In the genomic region with DNA sequence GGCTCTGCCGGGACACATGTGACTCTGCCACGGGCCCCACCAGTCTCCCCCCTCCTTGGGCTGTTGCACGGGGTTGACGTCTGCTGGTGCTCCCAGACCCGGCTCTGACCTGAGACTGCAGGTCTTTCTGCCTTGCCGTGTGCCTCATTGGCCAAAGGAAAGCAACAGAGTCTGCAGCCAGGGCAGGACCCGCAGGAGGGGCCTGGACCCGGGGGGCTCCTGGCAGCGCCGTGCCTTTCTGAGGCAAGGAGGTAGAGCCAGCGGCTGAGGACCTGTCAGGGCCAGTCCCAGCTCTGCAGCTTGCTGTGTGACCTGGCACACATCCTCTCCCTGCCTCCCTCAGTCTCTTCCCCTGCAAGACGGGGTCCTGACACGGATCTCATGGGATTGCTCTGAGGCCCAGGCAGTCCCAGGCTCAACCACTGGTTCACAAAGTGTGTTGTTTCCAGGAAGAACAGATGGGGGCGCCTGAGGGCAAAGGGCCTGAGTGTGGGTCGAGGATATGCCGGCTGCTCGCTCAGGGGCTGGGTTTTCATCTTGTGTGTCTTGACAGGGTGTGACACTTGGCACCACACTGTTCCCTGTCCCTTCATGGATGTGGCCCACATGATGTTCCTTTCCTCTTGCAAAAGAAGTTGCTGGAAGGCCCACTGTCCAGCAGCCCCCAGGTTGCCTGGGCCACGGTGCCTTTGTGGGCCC, we compare ENCODE assay signal across 9 cellular contexts. TPM values are rescaled to one million over a fixed set of nuclear protein-coding genes. Genes with fewer than 3 reads are reported as not detected.
DNase-seq lines count a peak whose midpoint lies in the region; ATAC-seq and TF ChIP-seq lines count a peak whose summit lies in the region.
"Had no signal": no experiment of that assay in that cellular context is flagged by ENCODE, and none has a peak within 500 bp of the region (broad histone marks: within the 10 kb centered on the region; RNA-seq: fewer than 3 reads in every experiment).

No MANE protein-coding gene starts in this region.

- no peaks in the 10 kb centered on the region for H3K4me1 ChIP-seq in BE2C
- H3K4me1 ChIP-seq in heart right ventricle: peaks cover 3 to 46% (median 20%) of the 10 kb centered on the region in 9 donors

- peaks cover 3% of the 10 kb centered on the region for H3K4me1 Mint-ChIP-seq in activated CD4-positive, alpha-beta T cell treated with anti-CD3 and anti-CD28 coated beads, Interleukin-2, amount 10 ng/mL, durations not matched to agents 7 days and 5 days
- peaks cover 6% of the 10 kb centered on the region for H3K4me1 Mint-ChIP-seq in stimulated activated naive CD8-positive, alpha-beta T cell treated with anti-CD3 and anti-CD28 coated beads, Interleukin-15, amount 100 ng/mL, for 72 hours
- no peaks in the 10 kb centered on the region for H3K4me1 Mint-ChIP-seq in osteocyte (ENCODE audit: unreplicated experiment)

- H3K27me3 ChIP-seq in BE2C (no peaks in the 10 kb centered on the region), H7 (ENCODE audit: control insufficient read depth, insufficient read depth, low read length) (no peaks in the 10 kb centered on the region), heart right ventricle (no peaks in the 10 kb centered on the region)

- intact Hi-C loops in heart right ventricle (cut with DNase I): loop anchor here in 1 of 10 donors (5.0 kb wide), 1 partner anchor 33 kb away; the partner anchor contains the start of gene DUSP28

- no peaks in the 10 kb centered on the region for H3K9me3 Mint-ChIP-seq in activated CD4-positive, alpha-beta T cell treated with anti-CD3 and anti-CD28 coated beads, Interleukin-2, amount 10 ng/mL, durations not matched to agents 7 days and 5 days
- no peaks in the 10 kb centered on the region for H3K9me3 Mint-ChIP-seq in stimulated activated naive CD8-positive, alpha-beta T cell treated with anti-CD3 and anti-CD28 coated beads, Interleukin-15, amount 100 ng/mL, for 72 hours
- H3K9me3 Mint-ChIP-seq in osteocyte (ENCODE audit: unreplicated experiment): no peaks in the 10 kb centered on the region

- POLR2A ChIA-PET in activated CD4-positive, alpha-beta T cell treated with anti-CD3 and anti-CD28 coated beads, Interleukin-2, amount 10 ng/mL, durations not matched to agents 7 days and 5 days (lab: Charles Lee): no interaction called here

- ATAC-seq in heart right ventricle (peak in 6 of 8 donors; percentile 9 to 49 (median 26)), HG03045 (IDR thresholded peaks at IDR 0.05; ENCODE audit: unreplicated experiment) (no peak)
- peak; percentile 69 for ATAC-seq in stimulated activated naive CD8-positive, alpha-beta T cell treated with anti-CD3 and anti-CD28 coated beads, Interleukin-15, amount 100 ng/mL, for 72 hours

- H3K27ac Mint-ChIP-seq in activated CD4-positive, alpha-beta T cell treated with anti-CD3 and anti-CD28 coated beads, Interleukin-2, amount 10 ng/mL, durations not matched to agents 7 days and 5 days: peak overlapping the region; percentile 19
- H3K27ac Mint-ChIP-seq in stimulated activated naive CD8-positive, alpha-beta T cell treated with anti-CD3 and anti-CD28 coated beads, Interleukin-15, amount 100 ng/mL, for 72 hours: peak overlapping the region; percentile 45 to 74
- no peak overlapping the region for H3K27ac Mint-ChIP-seq in osteocyte (ENCODE audit: unreplicated experiment)

- no peak overlapping the region for H3K4me3 Mint-ChIP-seq in activated CD4-positive, alpha-beta T cell treated with anti-CD3 and anti-CD28 coated beads, Interleukin-2, amount 10 ng/mL, durations not matched to agents 7 days and 5 days
- H3K4me3 Mint-ChIP-seq in stimulated activated naive CD8-positive, alpha-beta T cell treated with anti-CD3 and anti-CD28 coated beads, Interleukin-15, amount 100 ng/mL, for 72 hours: no peak overlapping the region
- H3K4me3 Mint-ChIP-seq in osteocyte (ENCODE audit: unreplicated experiment): no peak overlapping the region

- DNase-seq in BE2C (peak; percentile 73), H7 (peak; percentile 94), heart right ventricle (no peak), osteocyte (ENCODE audit: extremely low spot score, unreplicated experiment) (no peak), NCI-H1105 treated with DMSO at 0.1 percent for 48 hours (lab: John Stamatoyannopoulos, UW) (no peak)
- peak; percentile 56 for DNase-seq in activated CD4-positive, alpha-beta T cell treated with anti-CD3 and anti-CD28 coated beads, Interleukin-2, amount 10 ng/mL, durations not matched to agents 7 days and 5 days
- peak; percentile 40 to 54 for DNase-seq in stimulated activated naive CD8-positive, alpha-beta T cell treated with anti-CD3 and anti-CD28 coated beads, Interleukin-15, amount 100 ng/mL, for 72 hours

- no peak overlapping the region for H3K4me3 ChIP-seq in BE2C (ENCODE audit: low read depth, low read length)
- H3K4me3 ChIP-seq in H7 (ENCODE audit: insufficient read depth, low read depth, low read length): no peak overlapping the region
- no peak overlapping the region for H3K4me3 ChIP-seq in heart right ventricle
- H3K4me3 ChIP-seq: skin epidermis had no signal

- H3K27ac ChIP-seq in heart right ventricle: peak overlapping the region in 9 of 10 donors; percentile 14 to 79 (median 67)
- H3K27ac ChIP-seq: skin epidermis had no signal

- no peaks in the 10 kb centered on the region for H3K27me3 Mint-ChIP-seq in activated CD4-positive, alpha-beta T cell treated with anti-CD3 and anti-CD28 coated beads, Interleukin-2, amount 10 ng/mL, durations not matched to agents 7 days and 5 days
- no peaks in the 10 kb centered on the region for H3K27me3 Mint-ChIP-seq in stimulated activated naive CD8-positive, alpha-beta T cell treated with anti-CD3 and anti-CD28 coated beads, Interleukin-15, amount 100 ng/mL, for 72 hours
- no peaks in the 10 kb centered on the region for H3K27me3 Mint-ChIP-seq in osteocyte (ENCODE audit: unreplicated experiment)

- TF ChIP-seq CTCF in BE2C (IDR thresholded peaks at IDR 0.05; ENCODE audit: low read depth, low read length) (peak; percentile 58), heart right ventricle (IDR thresholded peaks at IDR 0.05) (peak in 5 of 9 donors; percentile 29 to 44 (median 42)), osteocyte (IDR thresholded peaks at IDR 0.05) (no peak)

- H3K36me3 Mint-ChIP-seq in activated CD4-positive, alpha-beta T cell treated with anti-CD3 and anti-CD28 coated beads, Interleukin-2, amount 10 ng/mL, durations not matched to agents 7 days and 5 days (ENCODE audit: low read depth): peaks cover 6% of the 10 kb centered on the region
- no peaks in the 10 kb centered on the region for H3K36me3 Mint-ChIP-seq in osteocyte (ENCODE audit: unreplicated experiment)

- 38 to 53% methylated on average over 18 of the region's 18 CpGs for WGBS in heart right ventricle, 2 donors

- CTCF ChIA-PET in activated CD4-positive, alpha-beta T cell treated with anti-CD3 and anti-CD28 coated beads, Interleukin-2, amount 10 ng/mL, durations not matched to agents 7 days and 5 days (lab: Charles Lee): interaction anchor here (1.3 to 1.7 kb wide), 2 partner anchors 8 to 31 kb away, joined by 4 to 7 read pairs; partner anchors contain the start of gene CAPN10

- no peaks in the 10 kb centered on the region for H3K9me3 ChIP-seq in BE2C
- H3K9me3 ChIP-seq in heart right ventricle: no peaks in the 10 kb centered on the region

- H3K36me3 ChIP-seq in BE2C: peaks cover 19% of the 10 kb centered on the region
- peaks cover 5% of the 10 kb centered on the region for H3K36me3 ChIP-seq in H7 (replicated peaks; ENCODE audit: control insufficient read depth, insufficient read depth, low read length)
- peaks cover 0 to 93% (median 8%) of the 10 kb centered on the region in 9 donors for H3K36me3 ChIP-seq in heart right ventricle

RNA-seq across cellular contexts. Expression of gene CAPN10, which starts 9.0 kb away (rescaled TPM):
- 80.2 TPM for polyA plus RNA-seq in BE2C (2012; ENCODE audit: insufficient read depth, insufficient read length, low read depth)
- 66.5 and 69.0 TPM in 2 replicates for total RNA-seq in H7 (2014; rRNA removed; shearing (Covaris generic))
- 10 to 100 TPM; 40.5 to 58.6 TPM for total RNA-seq in activated CD4-positive, alpha-beta T cell treated with anti-CD3 and anti-CD28 coated beads, Interleukin-2, amount 10 ng/mL, durations not matched to agents 7 days and 5 days
- total RNA-seq in heart right ventricle (10 to 100 TPM; 16.8 to 73.8 (median 21.0) TPM), osteocyte (37.7 and 40.3 TPM in 2 replicates)
- polyA plus RNA-seq in heart right ventricle: 10 to 100 TPM; 19.1 to 89.5 TPM

RNA-seq across cellular contexts. Expression of gene RNPEPL1, which starts 27.2 kb away (rescaled TPM):
- 44.6 TPM for polyA plus RNA-seq in BE2C (2012; ENCODE audit: insufficient read depth, insufficient read length, low read depth)
- 10.3 and 15.2 TPM in 2 replicates for total RNA-seq in H7 (2014; rRNA removed; shearing (Covaris generic))
- total RNA-seq in activated CD4-positive, alpha-beta T cell treated with anti-CD3 and anti-CD28 coated beads, Interleukin-2, amount 10 ng/mL, durations not matched to agents 7 days and 5 days: 100 to 1,000 TPM; 118 to 122 TPM
- total RNA-seq in heart right ventricle (100 to 1,000 TPM in 2 of 10 donors, 10 to 100 TPM in 8; 62.8 to 116 (median 73.3) TPM), osteocyte (56.5 and 64.0 TPM in 2 replicates)
- polyA plus RNA-seq in heart right ventricle: 100 to 1,000 TPM in 1 of 2 donors, 10 to 100 TPM in 1; 76.7 to 247 TPM

RNA-seq across cellular contexts. Expression of gene GPR35, which starts 29.8 kb away (rescaled TPM):
- polyA plus RNA-seq in BE2C (2012; ENCODE audit: insufficient read depth, insufficient read length, low read depth): 0.43 TPM
- total RNA-seq in H7 (2014; rRNA removed; shearing (Covaris generic)): 0.07 TPM in 1 of 2 replicates, not detected in the other
- 1 to 10 TPM; 4.1 to 5.1 TPM for total RNA-seq in activated CD4-positive, alpha-beta T cell treated with anti-CD3 and anti-CD28 coated beads, Interleukin-2, amount 10 ng/mL, durations not matched to agents 7 days and 5 days
- total RNA-seq in heart right ventricle: 1 to 10 TPM in 4 of 10 donors, under 1 TPM in 6; 0.40 to 2.1 (median 0.86) TPM
- polyA plus RNA-seq in heart right ventricle: 1 to 10 TPM; 1.4 to 5.2 TPM
- total RNA-seq in osteocyte: 2.5 and 3.6 TPM in 2 replicates

RNA-seq across cellular contexts. Expression of gene DUSP28, which starts 35.4 kb away (rescaled TPM):
- polyA plus RNA-seq in BE2C (2012; ENCODE audit: insufficient read depth, insufficient read length, low read depth): 14.7 TPM
- total RNA-seq in H7 (2014; rRNA removed; shearing (Covaris generic)): 2.4 and 2.5 TPM in 2 replicates
- 10 to 100 TPM in 1 of 2 experiments, 1 to 10 TPM in 1; 9.6 to 11.6 TPM for total RNA-seq in activated CD4-positive, alpha-beta T cell treated with anti-CD3 and anti-CD28 coated beads, Interleukin-2, amount 10 ng/mL, durations not matched to agents 7 days and 5 days
- total RNA-seq in heart right ventricle (10 to 100 TPM; 10.6 to 22.1 (median 15.4) TPM), osteocyte (3.8 and 5.9 TPM in 2 replicates)
- polyA plus RNA-seq in heart right ventricle: 1 to 10 TPM; 4.7 to 7.3 TPM

RNA-seq across cellular contexts. Expression of gene ANKMY1, which starts 37.7 kb away (rescaled TPM):
- 4.5 TPM for polyA plus RNA-seq in BE2C (2012; ENCODE audit: insufficient read depth, insufficient read length, low read depth)
- total RNA-seq in H7 (2014; rRNA removed; shearing (Covaris generic)): 3.6 and 8.9 TPM in 2 replicates
- total RNA-seq in activated CD4-positive, alpha-beta T cell treated with anti-CD3 and anti-CD28 coated beads, Interleukin-2, amount 10 ng/mL, durations not matched to agents 7 days and 5 days: 10 to 100 TPM; 38.5 to 39.5 TPM
- total RNA-seq in heart right ventricle (1 to 10 TPM; 3.8 to 7.8 (median 5.3) TPM), osteocyte (16.9 and 28.5 TPM in 2 replicates)
- 10 to 100 TPM in 1 of 2 donors, 1 to 10 TPM in 1; 1.9 to 15.6 TPM for polyA plus RNA-seq in heart right ventricle

Comparison
In these comparisons a context has a peak if more than half of its experiments do, and no peak if none do; other contexts are left out.
1. DNase-seq: peak in BE2C (single experiment), H7 (single experiment), activated CD4-positive, alpha-beta T cell treated with anti-CD3 and anti-CD28 coated beads, Interleukin-2, amount 10 ng/mL, durations not matched to agents 7 days and 5 days (single experiment) and stimulated activated naive CD8-positive, alpha-beta T cell treated with anti-CD3 and anti-CD28 coated beads, Interleukin-15, amount 100 ng/mL, for 72 hours (2 of 2); none in heart right ventricle (0 of 2), osteocyte (single experiment) and NCI-H1105 treated with DMSO at 0.1 percent for 48 hours (single experiment).